ENCODE assay signal across 9 cellular contexts in genomic region chr7:28645866-28646265, GRCh38.
"Had no signal": no experiment of that assay in that cellular context is flagged by ENCODE, and none has a peak within 500 bp of the region (broad histone marks: within the 10 kb centered on the region; RNA-seq: fewer than 3 reads in every experiment).

No MANE protein-coding gene starts in this region.

- H3K36me3 ChIP-seq: HAP-1 had no signal

- H3K4me3 Mint-ChIP-seq: GM23338, HFFc6 had no signal

- FAIRE-seq: HTR-8/SVneo, K562 had no signal

- ATAC-seq: GM23338, HCT116, K562 had no signal

- H3K4me3 ChIP-seq: GM23338, HAP-1, K562 had no signal

- H3K9me3 Mint-ChIP-seq: GM23338, HFFc6 had no signal

- H3K4me2 ChIP-seq: GM23338 had no signal

- DNase-seq: H7, HFFc6, IMR-90, KG1 had no signal

- H2AFZ ChIP-seq: GM23338 had no signal

- H3K4me1 ChIP-seq: HAP-1 had no signal

- H3K9me3 ChIP-seq: HAP-1 had no signal

- H3K27ac Mint-ChIP-seq: GM23338, HFFc6 had no signal
